ENCODE assay signal across 16 cellular contexts in the genomic region with DNA sequence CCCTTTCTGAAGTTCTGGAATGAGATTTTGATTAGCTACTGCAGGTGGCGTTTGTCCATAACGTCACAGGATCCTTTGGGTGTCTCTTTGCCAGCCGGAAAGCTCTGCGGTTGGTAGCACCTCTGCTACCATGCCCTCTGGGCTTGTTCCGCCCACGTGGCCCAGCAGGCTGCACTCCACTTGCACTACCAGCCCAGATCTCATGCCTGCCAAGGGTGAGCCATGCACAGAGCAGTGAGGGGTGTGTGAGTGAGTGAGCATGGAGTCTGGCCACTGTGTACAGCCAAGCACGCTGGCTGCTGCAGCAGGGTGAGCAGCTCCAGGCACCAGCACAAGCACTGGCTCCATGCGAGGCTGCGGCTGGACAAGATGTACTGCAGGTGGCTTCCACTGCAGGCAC. TPM values are rescaled to one million over a fixed set of nuclear protein-coding genes. Genes with fewer than 3 reads are reported as not detected.
DNase-seq lines count a peak whose midpoint lies in the region; ATAC-seq lines count a peak whose summit lies in the region.
"Had no signal": no experiment of that assay in that cellular context is flagged by ENCODE, and none has a peak within 500 bp of the region (broad histone marks: within the 10 kb centered on the region; RNA-seq: fewer than 3 reads in every experiment).

No MANE protein-coding gene starts in this region.

- peak overlapping the region; percentile 95 for H4K91ac ChIP-seq in neuronal stem cell (ENCODE audit: low read depth, low read length, poor library complexity)

- H3K9ac ChIP-seq in SK-N-MC (ENCODE audit: insufficient read length) (no peak overlapping the region), neuronal stem cell (ENCODE audit: low read depth, low read length, poor library complexity) (no peak overlapping the region)

- no peak overlapping the region for H3K14ac ChIP-seq in neuronal stem cell (ENCODE audit: low read length)

- H3K36me3 ChIP-seq in SK-N-MC (ENCODE audit: insufficient read depth, low read length): peaks cover 13% of the 10 kb centered on the region; the same call in 1 of the 2 replicates
- H3K36me3 ChIP-seq in neuronal stem cell (replicated peaks in 1 of 2; ENCODE audit: control insufficient read depth in 2 of 2, insufficient read depth in 2 of 2, low read length in 2 of 2): peaks cover 0 to 12% of the 10 kb centered on the region in 2 donors

- no peak overlapping the region for H2BK120ac ChIP-seq in neuronal stem cell (ENCODE audit: low read depth, low read length)

- H2BK12ac ChIP-seq in neuronal stem cell (ENCODE audit: low read length): peak overlapping the region; percentile 42

- H2BK5ac ChIP-seq in neuronal stem cell (ENCODE audit: low read length): no peak overlapping the region

- peak; percentile 46 for DNase-seq in COLO829 (ENCODE audit: low spot score)
- DNase-seq in SK-N-MC (ENCODE audit: low read depth, low spot score): peak; percentile 18
- peak; percentile 51 for DNase-seq in foreskin melanocyte
- DNase-seq in neuronal stem cell (ENCODE audit: low spot score): no peak
- DNase-seq in NCI-H1930 (lab: John Stamatoyannopoulos, UW): no peak
- no peak for DNase-seq in H4 (ENCODE audit: low spot score)
- DNase-seq: activated CD8-positive, alpha-beta T cell treated with anti-CD3 and anti-CD28 coated beads for 36 hours; MV-4-11; naive thymus-derived CD8-positive, alpha-beta T cell; NCI-H2171; NK-92 treated with Interleukin-12 subunit alpha and Interleukin-12 subunit beta, amount 100 ng/mL, for 24 hours; SHP77 treated with DMSO at 0.1 percent for 48 hours; T1000; testis had no signal

- no peak overlapping the region for H2BK15ac ChIP-seq in neuronal stem cell (ENCODE audit: low read length)

- peaks cover 0 to 6% of the 10 kb centered on the region in 2 donors for H3K4me1 ChIP-seq in neuronal stem cell (ENCODE audit: control insufficient read depth in 2 of 2, insufficient read depth in 1 of 2, low read depth in 1 of 2, low read length in 2 of 2)

- peak overlapping the region; percentile 75 for H3K23ac ChIP-seq in neuronal stem cell (ENCODE audit: low read depth, low read length, poor library complexity)

- no peak overlapping the region for H2AFZ ChIP-seq in neuronal stem cell (ENCODE audit: low read length)

- H3K27ac ChIP-seq in SK-N-MC: 0 out of 2 replicates have a peak overlapping the region, but pooled peaks have one; percentile 10
- H3K27ac ChIP-seq in neuronal stem cell (replicated peaks; ENCODE audit: low read length): no peak overlapping the region
- H3K27ac ChIP-seq: testis had no signal

- no CpG with 5 or more reads among the region's 9 CpGs for WGBS in neuronal stem cell (ENCODE audit: extremely low coverage in 2 of 2, insufficient read length in 2 of 2, insufficient replicate concordance in 1 of 2), 2 donors

- no peak overlapping the region for H3K4ac ChIP-seq in neuronal stem cell (ENCODE audit: low read length)

- peak overlapping the region; percentile 59 for H3K18ac ChIP-seq in neuronal stem cell (ENCODE audit: low read length)

- H3K9me3 ChIP-seq in SK-N-MC (ENCODE audit: low read depth, low read length): peaks cover 2% of the 10 kb centered on the region; the same call in 1 of the 2 replicates
- H3K9me3 ChIP-seq in neuronal stem cell (replicated peaks in 1 of 2; ENCODE audit: control insufficient read depth in 2 of 2, insufficient read depth in 1 of 2, low read depth in 1 of 2, low read length in 2 of 2): peaks cover 1 to 19% of the 10 kb centered on the region in 2 donors
- H3K9me3 ChIP-seq: testis had no signal

- H3K27me3 ChIP-seq in neuronal stem cell (ENCODE audit: control insufficient read depth in 3 of 3, insufficient read depth in 3 of 3, low read depth in 1 of 3, low read length in 3 of 3): no peaks in the 10 kb centered on the region
- H3K27me3 ChIP-seq: testis had no signal

- H2AK5ac ChIP-seq in neuronal stem cell (ENCODE audit: low read depth, low read length): peak overlapping the region; percentile 25

- H4K8ac ChIP-seq in neuronal stem cell (ENCODE audit: low read depth, low read length): no peak overlapping the region

- H3K4me2 ChIP-seq in neuronal stem cell (ENCODE audit: insufficient read depth, low read length, poor library complexity, severe bottlenecking): no peak overlapping the region

- H3K4me3 ChIP-seq in SK-N-MC (peak overlapping the region; percentile 5; the same call in 1 of the 2 replicates), neuronal stem cell (ENCODE audit: low read length in 2 of 2) (peak overlapping the region in 1 of 2 donors; percentile 44)
- H3K4me3 ChIP-seq: testis had no signal

- ATAC-seq in HG02759 (IDR thresholded peaks at IDR 0.05; ENCODE audit: unreplicated experiment): no peak
- no peak for ATAC-seq in HG02885 (IDR thresholded peaks at IDR 0.05; ENCODE audit: poor library complexity, unreplicated experiment)
- ATAC-seq: activated CD8-positive, alpha-beta T cell treated with anti-CD3 and anti-CD28 coated beads for 36 hours; naive thymus-derived CD8-positive, alpha-beta T cell had no signal

- H3K79me1 ChIP-seq in neuronal stem cell (ENCODE audit: low read depth, low read length): no peaks in the 10 kb centered on the region

RNA-seq across cellular contexts. Expression of a gene that starts 6.6 kb away (rescaled TPM):
- 558 TPM for polyA plus RNA-seq in neuronal stem cell (2013, experiment 1 of 2)
- polyA plus RNA-seq in neuronal stem cell (2013, experiment 2 of 2): 549 TPM
- 38.7 and 39.2 TPM in 2 replicates for total RNA-seq in H4 (2014; rRNA removed; shearing (Covaris generic))

RNA-seq across cellular contexts. Expression of a gene that starts 49.9 kb away (rescaled TPM):
- 345 TPM for polyA plus RNA-seq in neuronal stem cell (2013, experiment 1 of 2)
- 337 TPM for polyA plus RNA-seq in neuronal stem cell (2013, experiment 2 of 2)
- 321 and 330 TPM in 2 replicates for total RNA-seq in H4 (2014; rRNA removed; shearing (Covaris generic))

RNA-seq across cellular contexts. Expression of a gene that starts 50.0 kb away (rescaled TPM):
- 40.1 TPM for polyA plus RNA-seq in neuronal stem cell (2013, experiment 1 of 2)
- polyA plus RNA-seq in neuronal stem cell (2013, experiment 2 of 2): 37.1 TPM
- total RNA-seq in H4 (2014; rRNA removed; shearing (Covaris generic)): 58.8 and 70.2 TPM in 2 replicates

Comparison
In these comparisons a context has a peak if more than half of its experiments do, and no peak if none do; other contexts are left out.
1. DNase-seq: peak in COLO829 (single experiment), SK-N-MC (single experiment) and foreskin melanocyte (single experiment); none in neuronal stem cell (single experiment), NCI-H1930 (0 of 2) and H4 (single experiment).